ENCODE assay signal across 18 cellular contexts in genomic region chr1:184791199-184791935, GRCh38. TPM values are rescaled to one million over a fixed set of nuclear protein-coding genes. Genes with fewer than 3 reads are reported as not detected.
DNase-seq lines count a peak whose midpoint lies in the region; ATAC-seq, FAIRE-seq and TF ChIP-seq lines count a peak whose summit lies in the region.
"Had no signal": no experiment of that assay in that cellular context is flagged by ENCODE, and none has a peak within 500 bp of the region (broad histone marks: within the 10 kb centered on the region; RNA-seq: fewer than 3 reads in every experiment).

No MANE protein-coding gene starts in this region.

- H3K27me3 Mint-ChIP-seq in astrocyte (ENCODE audit: low read depth, unreplicated experiment) (no peaks in the 10 kb centered on the region), Caco-2 (ENCODE audit: insufficient read depth, unreplicated experiment) (no peaks in the 10 kb centered on the region)

- DNase-seq in A172 (ENCODE audit: low spot score) (peak; percentile 28), GM23248 (peak; percentile 81), astrocyte (ENCODE audit: low read depth) (peak; percentile 52), mesenchymal stem cell (peak; percentile 66), GM19240 (ENCODE audit: insufficient read length, low spot score) (no peak), Caco-2 (no peak), posterior vena cava (ENCODE audit: low spot score) (no peak)
- DNase-seq: activated naive CD4-positive, alpha-beta T cell treated with anti-CD3 and anti-CD28 coated beads, Interleukin-2, amount 50 U/mL, for 16 hours; foreskin melanocyte; mucosa of descending colon; NCI-H1930; pancreas; SHP77 treated with DMSO at 0.1 percent for 48 hours; stimulated activated CD4-positive, alpha-beta T cell treated with anti-CD3 and anti-CD28 coated beads, Interleukin-15, amount 100 ng/mL, for 24 hours; upper lobe of left lung had no signal

- H3K4me2 ChIP-seq in GM23248 (ENCODE audit: unreplicated experiment) (peak overlapping the region; percentile 74), astrocyte (ENCODE audit: low read length) (peak overlapping the region; percentile 75), mesenchymal stem cell (ENCODE audit: low read length, poor library complexity, severe bottlenecking) (no peak overlapping the region)

- H3K23ac ChIP-seq in mesenchymal stem cell (ENCODE audit: low read length in 2 of 2), result no peak overlapping the region

- H4K91ac ChIP-seq in mesenchymal stem cell (ENCODE audit: low read length), result no peak overlapping the region

- H3K36me3 ChIP-seq in GM23248 (ENCODE audit: low read depth) (no peaks in the 10 kb centered on the region), astrocyte (ENCODE audit: insufficient read depth, low read length) (no peaks in the 10 kb centered on the region), mesenchymal stem cell (ENCODE audit: control insufficient read depth in 1 of 2, insufficient read depth in 2 of 2, low read depth in 1 of 2, low read length in 2 of 2) (peaks cover 2 to 41% of the 10 kb centered on the region in 2 experiments), Caco-2 (ENCODE audit: control insufficient read depth, insufficient read depth, low read length) (no peaks in the 10 kb centered on the region)
- H3K36me3 ChIP-seq: pancreas, upper lobe of left lung had no signal

- H3K27ac Mint-ChIP-seq in astrocyte (ENCODE audit: unreplicated experiment) (no peak overlapping the region), Caco-2 (ENCODE audit: unreplicated experiment) (no peak overlapping the region)

- H3K79me1 ChIP-seq in mesenchymal stem cell (replicated peaks; ENCODE audit: low read length, poor library complexity, severe bottlenecking), result no peaks in the 10 kb centered on the region

- in situ Hi-C loops in GM23248 (cut with MboI), result no loop called here

- no peak overlapping the region for H2BK5ac ChIP-seq in mesenchymal stem cell (ENCODE audit: low read depth, low read length, poor library complexity, severe bottlenecking)

- H3K4me1 ChIP-seq in GM23248 (ENCODE audit: insufficient read depth) (peaks cover 43% of the 10 kb centered on the region), astrocyte (ENCODE audit: insufficient read depth, low read length) (peaks cover 19% of the 10 kb centered on the region), mesenchymal stem cell (ENCODE audit: control insufficient read depth, insufficient read depth, low read depth, low read length) (peaks cover 5% of the 10 kb centered on the region), Caco-2 (peaks cover 8% of the 10 kb centered on the region)

- no peak overlapping the region for H2AK5ac ChIP-seq in mesenchymal stem cell (ENCODE audit: low read length, severe bottlenecking)

- peak overlapping the region; percentile 47 to 75 for H3K4ac ChIP-seq in mesenchymal stem cell (ENCODE audit: low read depth in 1 of 2, low read length in 2 of 2)

- 5% methylated on average over 4 of the region's 4 CpGs for WGBS in GM23248 (ENCODE audit: low coverage in 1 of 2, low lambda C conversion rate in 2 of 2, missing lambda C conversion rate in 2 of 2), 2 experiments
- 66% methylated on average over 2 of the region's 4 CpGs for WGBS in mesenchymal stem cell

- intact Hi-C loops in Caco-2 (cut with micrococcal nuclease; ENCODE audit: unreplicated experiment) (no loop called here), posterior vena cava (cut with DNase I) (no loop called here)

- H3K9me3 ChIP-seq in GM23248 (ENCODE audit: low read depth) (no peaks in the 10 kb centered on the region), astrocyte (ENCODE audit: insufficient read depth, low read depth, low read length) (no peaks in the 10 kb centered on the region), mesenchymal stem cell (ENCODE audit: control insufficient read depth, low read length) (no peaks in the 10 kb centered on the region), Caco-2 (no peaks in the 10 kb centered on the region)
- H3K9me3 ChIP-seq: mucosa of descending colon, pancreas, upper lobe of left lung had no signal

- no peaks in the 10 kb centered on the region for H3K27me3 ChIP-seq in GM23248 (replicated peaks; ENCODE audit: insufficient read depth)
- H3K27me3 ChIP-seq in astrocyte (ENCODE audit: insufficient read depth, low read length), result no peaks in the 10 kb centered on the region
- no peaks in the 10 kb centered on the region for H3K27me3 ChIP-seq in mesenchymal stem cell (ENCODE audit: control insufficient read depth in 1 of 2, insufficient read depth in 1 of 2, low read length in 2 of 2)
- no peaks in the 10 kb centered on the region for H3K27me3 ChIP-seq in Caco-2 (replicated peaks; ENCODE audit: control insufficient read depth, insufficient read depth, low read length)
- H3K27me3 ChIP-seq: pancreas, upper lobe of left lung had no signal

- H2BK12ac ChIP-seq in mesenchymal stem cell (ENCODE audit: low read length in 2 of 2), result no peak overlapping the region

- H3K79me2 ChIP-seq in GM23248 (ENCODE audit: insufficient read depth) (no peaks in the 10 kb centered on the region), astrocyte (ENCODE audit: insufficient read depth, low read length) (no peaks in the 10 kb centered on the region)

- peaks cover 37% of the 10 kb centered on the region for H3F3A ChIP-seq in GM23248 (ENCODE audit: insufficient read depth)

- POLR2A ChIA-PET in Caco-2 (lab: Charles Lee), result no interaction called here

- peaks cover 2% of the 10 kb centered on the region for H3K36me3 Mint-ChIP-seq in astrocyte (ENCODE audit: low read depth, unreplicated experiment)
- no peaks in the 10 kb centered on the region for H3K36me3 Mint-ChIP-seq in Caco-2 (ENCODE audit: insufficient read depth, unreplicated experiment)

- H3K9me3 Mint-ChIP-seq in astrocyte (ENCODE audit: unreplicated experiment), result peaks cover 6% of the 10 kb centered on the region
- H3K9me3 Mint-ChIP-seq in Caco-2 (ENCODE audit: unreplicated experiment), result peaks cover 6% of the 10 kb centered on the region

- no peak overlapping the region for H3K14ac ChIP-seq in mesenchymal stem cell (ENCODE audit: low read length in 2 of 2)

- H2BK120ac ChIP-seq in mesenchymal stem cell (ENCODE audit: low read depth, low read length), result no peak overlapping the region

- H4K20me1 ChIP-seq in GM23248 (ENCODE audit: insufficient read depth), result no peaks in the 10 kb centered on the region
- no peaks in the 10 kb centered on the region for H4K20me1 ChIP-seq in astrocyte (ENCODE audit: insufficient read depth, low read length)

- H3K27ac ChIP-seq in GM23248 (peak overlapping the region; percentile 94), astrocyte (ENCODE audit: low read depth, low read length) (peak overlapping the region; percentile 96), mesenchymal stem cell (ENCODE audit: low read length, poor library complexity, severe bottlenecking) (no peak overlapping the region)

- H3K4me1 Mint-ChIP-seq in astrocyte (ENCODE audit: low read depth, unreplicated experiment), result peaks cover 15% of the 10 kb centered on the region
- peaks cover 15% of the 10 kb centered on the region for H3K4me1 Mint-ChIP-seq in Caco-2 (ENCODE audit: low read depth, unreplicated experiment)

- H2AFZ ChIP-seq in GM23248, result peak overlapping the region; percentile 65; the same call in 1 of the 2 replicates
- no peak overlapping the region for H2AFZ ChIP-seq in astrocyte (ENCODE audit: low read depth, low read length)
- H2AFZ ChIP-seq in mesenchymal stem cell (ENCODE audit: low read depth, low read length), result no peak overlapping the region

- no peak overlapping the region for H3K18ac ChIP-seq in mesenchymal stem cell (ENCODE audit: low read depth in 1 of 2, low read length in 2 of 2)

- no peak overlapping the region for H4K8ac ChIP-seq in mesenchymal stem cell (ENCODE audit: low read length)

- H3K4me3 ChIP-seq in GM23248 (peak overlapping the region; percentile 21), astrocyte (ENCODE audit: insufficient read depth, low read depth, low read length) (no peak overlapping the region), mesenchymal stem cell (ENCODE audit: insufficient read depth in 1 of 2, low read depth in 1 of 2, low read length in 2 of 2) (peak overlapping the region in 1 of 2 experiments; percentile 40), Caco-2 (ENCODE audit: low read depth, low read length) (no peak overlapping the region)
- H3K4me3 ChIP-seq: mucosa of descending colon, pancreas, upper lobe of left lung had no signal

- no peak overlapping the region for H2BK15ac ChIP-seq in mesenchymal stem cell (ENCODE audit: low read depth, poor library complexity, severe bottlenecking)

- H3K9me2 ChIP-seq in GM23248 (ENCODE audit: insufficient read depth), result no peaks in the 10 kb centered on the region

- TF ChIP-seq CTCF in astrocyte (IDR thresholded peaks at IDR 0.05; ENCODE audit: insufficient read depth, low read depth, low read length) (no peak), Caco-2 (IDR thresholded peaks at IDR 0.05; ENCODE audit: insufficient read depth in 1 of 2, low read depth in 1 of 2, low read length in 1 of 2, severe bottlenecking in 1 of 2, unreplicated experiment in 1 of 2) (no peak)

- peak overlapping the region; percentile 75 for H3K9ac ChIP-seq in GM23248
- H3K9ac ChIP-seq in astrocyte (ENCODE audit: low read length), result peak overlapping the region; percentile 77
- peak overlapping the region; percentile 82 for H3K9ac ChIP-seq in mesenchymal stem cell (ENCODE audit: low read length)

- CTCF ChIA-PET in Caco-2 (lab: Charles Lee), result no interaction called here

- no TSS peak for BruUV-seq in Caco-2 (replicated peaks; lab: Mats Ljungman, UMichigan)

- ATAC-seq in HG03565 (IDR thresholded peaks at IDR 0.05; ENCODE audit: unreplicated experiment), result no peak

- H3K4me3 Mint-ChIP-seq in astrocyte (ENCODE audit: unreplicated experiment) (no peak overlapping the region), Caco-2 (ENCODE audit: unreplicated experiment) (no peak overlapping the region)

- FAIRE-seq in astrocyte (lab: Jason Lieb, UNC), result no peak
- FAIRE-seq: H1, keratinocyte, pancreas had no signal

RNA-seq across cellular contexts. Expression of gene EDEM3, which starts 36.7 kb away (rescaled TPM):
- total RNA-seq in A172 (2014; rRNA removed; shearing (Covaris generic)), result 41.6 and 50.0 TPM in 2 replicates
- total RNA-seq in GM23248 (2014; rRNA removed; shearing (Covaris generic)), result 38.6 and 41.4 TPM in 2 replicates
- 19.8 and 20.8 TPM in 2 replicates for polyA plus RNA-seq in GM23248 (2016; fragmentation: Nextera tagmentation; extraction: Ambion mirVana)
- total RNA-seq in astrocyte, result 31.8 and 36.7 TPM in 2 replicates
- 52.7 TPM for polyA plus RNA-seq in mesenchymal stem cell (2013, experiment 1 of 2)
- 58.0 TPM for polyA plus RNA-seq in mesenchymal stem cell (2013, experiment 2 of 2)
- 13.7 and 14.1 TPM in 2 replicates for total RNA-seq in Caco-2 (2022)
- total RNA-seq in posterior vena cava, result 10 to 100 TPM; 39.3 to 41.6 TPM

Comparison
In these comparisons a context has a peak if more than half of its experiments do, and no peak if none do; other contexts are left out.
1. DNase-seq: peak in A172 (single experiment), GM23248 (single experiment), astrocyte (single experiment) and mesenchymal stem cell (single experiment); none in GM19240 (single experiment), Caco-2 (0 of 2) and posterior vena cava (single experiment).
2. Peak in every context shown above with its lines, with median percentiles within 50 percentile points of each other: H3K9ac ChIP-seq.